1 cellular context compared by ENCODE assay signal in the genomic region with DNA sequence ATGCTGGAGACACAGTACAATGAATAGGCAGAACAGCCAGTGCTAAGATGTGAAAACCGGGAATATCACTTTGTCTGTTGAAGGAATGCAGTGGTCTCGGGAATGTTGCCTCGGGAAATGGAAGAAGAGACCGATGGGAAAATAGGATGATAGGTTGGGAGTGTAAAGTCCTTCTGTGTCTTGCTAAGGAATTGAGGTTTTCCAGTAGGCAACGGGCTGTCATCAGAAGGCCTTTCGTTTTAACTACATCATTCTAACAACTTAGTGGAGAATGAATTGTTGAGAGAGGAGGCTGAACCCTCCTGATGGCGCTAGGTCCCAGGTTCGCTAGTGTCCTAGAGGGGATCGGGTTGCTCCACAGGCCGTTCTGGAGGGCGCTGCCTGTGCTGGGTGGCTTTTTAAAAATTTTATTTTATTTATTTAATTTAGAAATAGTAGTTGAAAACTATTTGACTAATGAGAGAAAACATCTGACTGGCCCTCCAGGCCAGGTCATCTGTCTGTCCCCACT.
TF ChIP-seq lines count a peak whose summit lies in the region.

No MANE protein-coding gene starts in this region.

TF ChIP-seq in H1, 55 proteins besides CTCF, POLR2A, EP300 and RAD21:
- TF ChIP-seq TCF12 (IDR thresholded peaks at IDR 0.05; ENCODE audit: low read depth, low read length), result no peak
- TF ChIP-seq, protein P1, sequence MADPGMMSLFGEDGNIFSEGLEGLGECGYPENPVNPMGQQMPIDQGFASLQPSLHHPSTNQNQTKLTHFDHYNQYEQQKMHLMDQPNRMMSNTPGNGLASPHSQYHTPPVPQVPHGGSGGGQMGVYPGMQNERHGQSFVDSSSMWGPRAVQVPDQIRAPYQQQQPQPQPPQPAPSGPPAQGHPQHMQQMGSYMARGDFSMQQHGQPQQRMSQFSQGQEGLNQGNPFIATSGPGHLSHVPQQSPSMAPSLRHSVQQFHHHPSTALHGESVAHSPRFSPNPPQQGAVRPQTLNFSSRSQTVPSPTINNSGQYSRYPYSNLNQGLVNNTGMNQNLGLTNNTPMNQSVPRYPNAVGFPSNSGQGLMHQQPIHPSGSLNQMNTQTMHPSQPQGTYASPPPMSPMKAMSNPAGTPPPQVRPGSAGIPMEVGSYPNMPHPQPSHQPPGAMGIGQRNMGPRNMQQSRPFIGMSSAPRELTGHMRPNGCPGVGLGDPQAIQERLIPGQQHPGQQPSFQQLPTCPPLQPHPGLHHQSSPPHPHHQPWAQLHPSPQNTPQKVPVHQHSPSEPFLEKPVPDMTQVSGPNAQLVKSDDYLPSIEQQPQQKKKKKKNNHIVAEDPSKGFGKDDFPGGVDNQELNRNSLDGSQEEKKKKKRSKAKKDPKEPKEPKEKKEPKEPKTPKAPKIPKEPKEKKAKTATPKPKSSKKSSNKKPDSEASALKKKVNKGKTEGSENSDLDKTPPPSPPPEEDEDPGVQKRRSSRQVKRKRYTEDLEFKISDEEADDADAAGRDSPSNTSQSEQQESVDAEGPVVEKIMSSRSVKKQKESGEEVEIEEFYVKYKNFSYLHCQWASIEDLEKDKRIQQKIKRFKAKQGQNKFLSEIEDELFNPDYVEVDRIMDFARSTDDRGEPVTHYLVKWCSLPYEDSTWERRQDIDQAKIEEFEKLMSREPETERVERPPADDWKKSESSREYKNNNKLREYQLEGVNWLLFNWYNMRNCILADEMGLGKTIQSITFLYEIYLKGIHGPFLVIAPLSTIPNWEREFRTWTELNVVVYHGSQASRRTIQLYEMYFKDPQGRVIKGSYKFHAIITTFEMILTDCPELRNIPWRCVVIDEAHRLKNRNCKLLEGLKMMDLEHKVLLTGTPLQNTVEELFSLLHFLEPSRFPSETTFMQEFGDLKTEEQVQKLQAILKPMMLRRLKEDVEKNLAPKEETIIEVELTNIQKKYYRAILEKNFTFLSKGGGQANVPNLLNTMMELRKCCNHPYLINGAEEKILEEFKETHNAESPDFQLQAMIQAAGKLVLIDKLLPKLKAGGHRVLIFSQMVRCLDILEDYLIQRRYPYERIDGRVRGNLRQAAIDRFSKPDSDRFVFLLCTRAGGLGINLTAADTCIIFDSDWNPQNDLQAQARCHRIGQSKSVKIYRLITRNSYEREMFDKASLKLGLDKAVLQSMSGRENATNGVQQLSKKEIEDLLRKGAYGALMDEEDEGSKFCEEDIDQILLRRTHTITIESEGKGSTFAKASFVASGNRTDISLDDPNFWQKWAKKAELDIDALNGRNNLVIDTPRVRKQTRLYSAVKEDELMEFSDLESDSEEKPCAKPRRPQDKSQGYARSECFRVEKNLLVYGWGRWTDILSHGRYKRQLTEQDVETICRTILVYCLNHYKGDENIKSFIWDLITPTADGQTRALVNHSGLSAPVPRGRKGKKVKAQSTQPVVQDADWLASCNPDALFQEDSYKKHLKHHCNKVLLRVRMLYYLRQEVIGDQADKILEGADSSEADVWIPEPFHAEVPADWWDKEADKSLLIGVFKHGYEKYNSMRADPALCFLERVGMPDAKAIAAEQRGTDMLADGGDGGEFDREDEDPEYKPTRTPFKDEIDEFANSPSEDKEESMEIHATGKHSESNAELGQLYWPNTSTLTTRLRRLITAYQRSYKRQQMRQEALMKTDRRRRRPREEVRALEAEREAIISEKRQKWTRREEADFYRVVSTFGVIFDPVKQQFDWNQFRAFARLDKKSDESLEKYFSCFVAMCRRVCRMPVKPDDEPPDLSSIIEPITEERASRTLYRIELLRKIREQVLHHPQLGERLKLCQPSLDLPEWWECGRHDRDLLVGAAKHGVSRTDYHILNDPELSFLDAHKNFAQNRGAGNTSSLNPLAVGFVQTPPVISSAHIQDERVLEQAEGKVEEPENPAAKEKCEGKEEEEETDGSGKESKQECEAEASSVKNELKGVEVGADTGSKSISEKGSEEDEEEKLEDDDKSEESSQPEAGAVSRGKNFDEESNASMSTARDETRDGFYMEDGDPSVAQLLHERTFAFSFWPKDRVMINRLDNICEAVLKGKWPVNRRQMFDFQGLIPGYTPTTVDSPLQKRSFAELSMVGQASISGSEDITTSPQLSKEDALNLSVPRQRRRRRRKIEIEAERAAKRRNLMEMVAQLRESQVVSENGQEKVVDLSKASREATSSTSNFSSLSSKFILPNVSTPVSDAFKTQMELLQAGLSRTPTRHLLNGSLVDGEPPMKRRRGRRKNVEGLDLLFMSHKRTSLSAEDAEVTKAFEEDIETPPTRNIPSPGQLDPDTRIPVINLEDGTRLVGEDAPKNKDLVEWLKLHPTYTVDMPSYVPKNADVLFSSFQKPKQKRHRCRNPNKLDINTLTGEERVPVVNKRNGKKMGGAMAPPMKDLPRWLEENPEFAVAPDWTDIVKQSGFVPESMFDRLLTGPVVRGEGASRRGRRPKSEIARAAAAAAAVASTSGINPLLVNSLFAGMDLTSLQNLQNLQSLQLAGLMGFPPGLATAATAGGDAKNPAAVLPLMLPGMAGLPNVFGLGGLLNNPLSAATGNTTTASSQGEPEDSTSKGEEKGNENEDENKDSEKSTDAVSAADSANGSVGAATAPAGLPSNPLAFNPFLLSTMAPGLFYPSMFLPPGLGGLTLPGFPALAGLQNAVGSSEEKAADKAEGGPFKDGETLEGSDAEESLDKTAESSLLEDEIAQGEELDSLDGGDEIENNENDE (IDR thresholded peaks at IDR 0.05; ENCODE audit: insufficient replicate concordance, low read length), result no peak
- TF ChIP-seq CTBP2 (IDR thresholded peaks at IDR 0.05; ENCODE audit: borderline replicate concordance, insufficient read depth, insufficient read length, low read length), result no peak
- no peak for TF ChIP-seq YY1 (IDR thresholded peaks at IDR 0.05; ENCODE audit: low read depth, low read length)
- TF ChIP-seq POLR2AphosphoS5 (IDR thresholded peaks at IDR 0.05; ENCODE audit: low read depth, low read length), result no peak
- no peak for TF ChIP-seq BCL11A (IDR thresholded peaks at IDR 0.05; ENCODE audit: low read depth in 2 of 2, low read length in 2 of 2)
- no peak for TF ChIP-seq POU5F1 (IDR thresholded peaks at IDR 0.05; ENCODE audit: low read depth, low read length)
- no peak for TF ChIP-seq HDAC6 (IDR thresholded peaks at IDR 0.05; ENCODE audit: low read depth, low read length)
- TF ChIP-seq, protein P2, sequence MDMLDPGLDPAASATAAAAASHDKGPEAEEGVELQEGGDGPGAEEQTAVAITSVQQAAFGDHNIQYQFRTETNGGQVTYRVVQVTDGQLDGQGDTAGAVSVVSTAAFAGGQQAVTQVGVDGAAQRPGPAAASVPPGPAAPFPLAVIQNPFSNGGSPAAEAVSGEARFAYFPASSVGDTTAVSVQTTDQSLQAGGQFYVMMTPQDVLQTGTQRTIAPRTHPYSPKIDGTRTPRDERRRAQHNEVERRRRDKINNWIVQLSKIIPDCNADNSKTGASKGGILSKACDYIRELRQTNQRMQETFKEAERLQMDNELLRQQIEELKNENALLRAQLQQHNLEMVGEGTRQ (IDR thresholded peaks at IDR 0.05; ENCODE audit: low read length), result no peak
- no peak for TF ChIP-seq JUND (IDR thresholded peaks at IDR 0.05; ENCODE audit: low read length)
- TF ChIP-seq, protein P3, sequence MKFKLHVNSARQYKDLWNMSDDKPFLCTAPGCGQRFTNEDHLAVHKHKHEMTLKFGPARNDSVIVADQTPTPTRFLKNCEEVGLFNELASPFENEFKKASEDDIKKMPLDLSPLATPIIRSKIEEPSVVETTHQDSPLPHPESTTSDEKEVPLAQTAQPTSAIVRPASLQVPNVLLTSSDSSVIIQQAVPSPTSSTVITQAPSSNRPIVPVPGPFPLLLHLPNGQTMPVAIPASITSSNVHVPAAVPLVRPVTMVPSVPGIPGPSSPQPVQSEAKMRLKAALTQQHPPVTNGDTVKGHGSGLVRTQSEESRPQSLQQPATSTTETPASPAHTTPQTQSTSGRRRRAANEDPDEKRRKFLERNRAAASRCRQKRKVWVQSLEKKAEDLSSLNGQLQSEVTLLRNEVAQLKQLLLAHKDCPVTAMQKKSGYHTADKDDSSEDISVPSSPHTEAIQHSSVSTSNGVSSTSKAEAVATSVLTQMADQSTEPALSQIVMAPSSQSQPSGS (IDR thresholded peaks at IDR 0.05; ENCODE audit: low read length), result no peak
- TF ChIP-seq NRF1 (IDR thresholded peaks at IDR 0.05; ENCODE audit: low read depth, low read length), result no peak
- TF ChIP-seq BRCA1 (IDR thresholded peaks at IDR 0.05; ENCODE audit: low read depth, low read length), result no peak
TF ChIP-seq in H1: peak in this region for 0.
